Comparison of ENCODE assay signal across 1 cellular context in genomic region chr1:32650752-32651460, GRCh38.
TF ChIP-seq lines count a peak whose summit lies in the region.

TSS of gene RBBP4 (plus strand) at chr1:32651208. CDS start at chr1:32651307, 99 bp downstream.

TF ChIP-seq in HepG2, 621 proteins besides CTCF, POLR2A, EP300 and RAD21 (continued from another document and continues in another):
- TF ChIP-seq ZFY (CRISPR knock-in tag; IDR thresholded peaks at IDR 0.05) (peak; percentile 97), NBN (conservative IDR thresholded peaks at IDR 0.05) (no peak), ZNF274 (CRISPR knock-in tag; IDR thresholded peaks at IDR 0.05) (peak; percentile 92), ZNF275 (CRISPR knock-in tag; IDR thresholded peaks at IDR 0.05; ENCODE audit: borderline replicate concordance) (peak; percentile 94), ZSCAN20 (CRISPR knock-in tag; IDR thresholded peaks at IDR 0.05; ENCODE audit: borderline replicate concordance) (peak; percentile 90; the same call in 1 of the 2 replicates), NR2F2 (IDR thresholded peaks at IDR 0.05; ENCODE audit: borderline replicate concordance, low read depth) (no peak), NFYC (CRISPR knock-in tag; IDR thresholded peaks at IDR 0.05) (peak; percentile 95), ZNF207 (IDR thresholded peaks at IDR 0.05; ENCODE audit: borderline replicate concordance) (no peak), KAT8 (CRISPR knock-in tag; IDR thresholded peaks at IDR 0.05) (peak; percentile 48; the same call in 1 of the 2 replicates), ZFP36L2 (CRISPR knock-in tag; IDR thresholded peaks at IDR 0.05) (no peak), HMG20A (CRISPR knock-in tag; IDR thresholded peaks at IDR 0.05; ENCODE audit: borderline replicate concordance) (no peak), ZNF713 (CRISPR knock-in tag; IDR thresholded peaks at IDR 0.05) (no peak), ZBTB44 (CRISPR knock-in tag; IDR thresholded peaks at IDR 0.05) (no peak), SRSF1 (optimal IDR thresholded peaks at IDR 0.05; ENCODE audit: low read depth, low read length) (no peak), SNAI1 (CRISPR knock-in tag; IDR thresholded peaks at IDR 0.05; ENCODE audit: borderline replicate concordance) (peak; percentile 93), HNRNPL (IDR thresholded peaks at IDR 0.05; ENCODE audit: low read depth, low read length) (0 out of 2 replicates have a peak, but pooled peaks have one; percentile 60), JUNB (CRISPR knock-in tag; IDR thresholded peaks at IDR 0.05; ENCODE audit: borderline replicate concordance) (0 out of 2 replicates have a peak, but pooled peaks have one; percentile 57), DR1 (CRISPR knock-in tag; IDR thresholded peaks at IDR 0.05) (peak; percentile 75; the same call in 1 of the 2 replicates), ZNF263 (CRISPR knock-in tag; IDR thresholded peaks at IDR 0.05) (no peak), ZNF121 (CRISPR knock-in tag; IDR thresholded peaks at IDR 0.05) (no peak), ZBTB42 (CRISPR knock-in tag; IDR thresholded peaks at IDR 0.05) (0 out of 2 replicates have a peak, but pooled peaks have one; percentile 19), ZNF589 (CRISPR knock-in tag; conservative IDR thresholded peaks at IDR 0.05) (peak; percentile 86; the same call in 1 of the 2 replicates), KLF6 (CRISPR knock-in tag; IDR thresholded peaks at IDR 0.05) (peak; percentile 66; the same call in 1 of the 2 replicates), STAT5B (CRISPR knock-in tag; IDR thresholded peaks at IDR 0.05) (no peak), KLF11 (CRISPR knock-in tag; IDR thresholded peaks at IDR 0.05) (no peak; the same call in 1 of the 2 replicates), ZNF747 (CRISPR knock-in tag; IDR thresholded peaks at IDR 0.05; ENCODE audit: borderline replicate concordance) (no peak), CREB1 (IDR thresholded peaks at IDR 0.05) (peak; percentile 72), CREB1 (CRISPR knock-in tag; IDR thresholded peaks at IDR 0.05) (peak; percentile 59), NAIF1 (CRISPR knock-in tag; IDR thresholded peaks at IDR 0.05; ENCODE audit: borderline replicate concordance) (peak; percentile 77; the same call in 1 of the 2 replicates), FOXA1 (IDR thresholded peaks at IDR 0.05) (no peak), FOXA1 (CRISPR knock-in tag; IDR thresholded peaks at IDR 0.05) (no peak), HIVEP1 (CRISPR knock-in tag; IDR thresholded peaks at IDR 0.05) (peak; percentile 94), CHD4 (IDR thresholded peaks at IDR 0.05; ENCODE audit: borderline replicate concordance, low read length) (peak; percentile 81; the same call in 1 of the 2 replicates), ZNF7 (CRISPR knock-in tag; IDR thresholded peaks at IDR 0.05) (no peak), ZNF883 (CRISPR knock-in tag; IDR thresholded peaks at IDR 0.05; ENCODE audit: not compliant biosample characterization) (peak; percentile 93), ZNF616 (CRISPR knock-in tag; IDR thresholded peaks at IDR 0.05; ENCODE audit: low read depth) (peak; percentile 93), ZNF451 (CRISPR knock-in tag; IDR thresholded peaks at IDR 0.05) (no peak; the same call in none of the 2 replicates), YEATS4 (CRISPR knock-in tag; IDR thresholded peaks at IDR 0.05; ENCODE audit: borderline replicate concordance) (peak; percentile 91), ZSCAN12 (CRISPR knock-in tag; IDR thresholded peaks at IDR 0.05) (peak; percentile 59), MEF2D (CRISPR knock-in tag; IDR thresholded peaks at IDR 0.05) (peak; percentile 66)
- TF ChIP-seq, protein P1, sequence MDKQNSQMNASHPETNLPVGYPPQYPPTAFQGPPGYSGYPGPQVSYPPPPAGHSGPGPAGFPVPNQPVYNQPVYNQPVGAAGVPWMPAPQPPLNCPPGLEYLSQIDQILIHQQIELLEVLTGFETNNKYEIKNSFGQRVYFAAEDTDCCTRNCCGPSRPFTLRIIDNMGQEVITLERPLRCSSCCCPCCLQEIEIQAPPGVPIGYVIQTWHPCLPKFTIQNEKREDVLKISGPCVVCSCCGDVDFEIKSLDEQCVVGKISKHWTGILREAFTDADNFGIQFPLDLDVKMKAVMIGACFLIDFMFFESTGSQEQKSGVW (CRISPR knock-in tag; IDR thresholded peaks at IDR 0.05; ENCODE audit: borderline replicate concordance), result peak; percentile 92
- TF ChIP-seq, protein P2, sequence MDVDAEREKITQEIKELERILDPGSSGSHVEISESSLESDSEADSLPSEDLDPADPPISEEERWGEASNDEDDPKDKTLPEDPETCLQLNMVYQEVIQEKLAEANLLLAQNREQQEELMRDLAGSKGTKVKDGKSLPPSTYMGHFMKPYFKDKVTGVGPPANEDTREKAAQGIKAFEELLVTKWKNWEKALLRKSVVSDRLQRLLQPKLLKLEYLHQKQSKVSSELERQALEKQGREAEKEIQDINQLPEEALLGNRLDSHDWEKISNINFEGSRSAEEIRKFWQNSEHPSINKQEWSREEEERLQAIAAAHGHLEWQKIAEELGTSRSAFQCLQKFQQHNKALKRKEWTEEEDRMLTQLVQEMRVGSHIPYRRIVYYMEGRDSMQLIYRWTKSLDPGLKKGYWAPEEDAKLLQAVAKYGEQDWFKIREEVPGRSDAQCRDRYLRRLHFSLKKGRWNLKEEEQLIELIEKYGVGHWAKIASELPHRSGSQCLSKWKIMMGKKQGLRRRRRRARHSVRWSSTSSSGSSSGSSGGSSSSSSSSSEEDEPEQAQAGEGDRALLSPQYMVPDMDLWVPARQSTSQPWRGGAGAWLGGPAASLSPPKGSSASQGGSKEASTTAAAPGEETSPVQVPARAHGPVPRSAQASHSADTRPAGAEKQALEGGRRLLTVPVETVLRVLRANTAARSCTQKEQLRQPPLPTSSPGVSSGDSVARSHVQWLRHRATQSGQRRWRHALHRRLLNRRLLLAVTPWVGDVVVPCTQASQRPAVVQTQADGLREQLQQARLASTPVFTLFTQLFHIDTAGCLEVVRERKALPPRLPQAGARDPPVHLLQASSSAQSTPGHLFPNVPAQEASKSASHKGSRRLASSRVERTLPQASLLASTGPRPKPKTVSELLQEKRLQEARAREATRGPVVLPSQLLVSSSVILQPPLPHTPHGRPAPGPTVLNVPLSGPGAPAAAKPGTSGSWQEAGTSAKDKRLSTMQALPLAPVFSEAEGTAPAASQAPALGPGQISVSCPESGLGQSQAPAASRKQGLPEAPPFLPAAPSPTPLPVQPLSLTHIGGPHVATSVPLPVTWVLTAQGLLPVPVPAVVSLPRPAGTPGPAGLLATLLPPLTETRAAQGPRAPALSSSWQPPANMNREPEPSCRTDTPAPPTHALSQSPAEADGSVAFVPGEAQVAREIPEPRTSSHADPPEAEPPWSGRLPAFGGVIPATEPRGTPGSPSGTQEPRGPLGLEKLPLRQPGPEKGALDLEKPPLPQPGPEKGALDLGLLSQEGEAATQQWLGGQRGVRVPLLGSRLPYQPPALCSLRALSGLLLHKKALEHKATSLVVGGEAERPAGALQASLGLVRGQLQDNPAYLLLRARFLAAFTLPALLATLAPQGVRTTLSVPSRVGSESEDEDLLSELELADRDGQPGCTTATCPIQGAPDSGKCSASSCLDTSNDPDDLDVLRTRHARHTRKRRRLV (CRISPR knock-in tag; IDR thresholded peaks at IDR 0.05), result peak; percentile 61; the same call in 1 of the 2 replicates
- TF ChIP-seq, protein P3, sequence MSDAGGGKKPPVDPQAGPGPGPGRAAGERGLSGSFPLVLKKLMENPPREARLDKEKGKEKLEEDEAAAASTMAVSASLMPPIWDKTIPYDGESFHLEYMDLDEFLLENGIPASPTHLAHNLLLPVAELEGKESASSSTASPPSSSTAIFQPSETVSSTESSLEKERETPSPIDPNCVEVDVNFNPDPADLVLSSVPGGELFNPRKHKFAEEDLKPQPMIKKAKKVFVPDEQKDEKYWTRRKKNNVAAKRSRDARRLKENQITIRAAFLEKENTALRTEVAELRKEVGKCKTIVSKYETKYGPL (CRISPR knock-in tag; IDR thresholded peaks at IDR 0.05), result no peak
- TF ChIP-seq, protein P4, sequence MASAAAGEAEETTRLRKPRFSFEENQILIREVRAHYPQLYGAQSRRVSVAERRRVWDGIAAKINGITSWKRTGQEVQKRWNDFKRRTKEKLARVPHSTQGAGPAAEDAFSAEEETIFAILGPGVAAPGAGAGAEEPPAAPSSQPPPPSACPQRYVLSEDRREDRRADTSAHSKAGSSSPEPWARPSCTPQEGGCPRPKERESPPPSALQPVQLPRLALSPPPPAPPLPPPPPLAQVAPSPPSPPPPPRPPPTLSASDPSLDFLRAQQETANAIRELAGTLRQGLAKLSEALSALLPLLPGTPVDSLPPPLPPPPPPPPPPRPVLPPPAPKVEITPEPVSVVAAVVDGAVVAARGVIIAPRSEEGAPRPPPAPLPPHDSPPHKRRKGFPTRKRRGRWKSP (CRISPR knock-in tag; IDR thresholded peaks at IDR 0.05), result peak; percentile 98
- TF ChIP-seq, protein P5, sequence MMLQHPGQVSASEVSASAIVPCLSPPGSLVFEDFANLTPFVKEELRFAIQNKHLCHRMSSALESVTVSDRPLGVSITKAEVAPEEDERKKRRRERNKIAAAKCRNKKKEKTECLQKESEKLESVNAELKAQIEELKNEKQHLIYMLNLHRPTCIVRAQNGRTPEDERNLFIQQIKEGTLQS (CRISPR knock-in tag; IDR thresholded peaks at IDR 0.05), result 0 out of 2 replicates have a peak, but pooled peaks have one; percentile 47
- TF ChIP-seq, protein P6, sequence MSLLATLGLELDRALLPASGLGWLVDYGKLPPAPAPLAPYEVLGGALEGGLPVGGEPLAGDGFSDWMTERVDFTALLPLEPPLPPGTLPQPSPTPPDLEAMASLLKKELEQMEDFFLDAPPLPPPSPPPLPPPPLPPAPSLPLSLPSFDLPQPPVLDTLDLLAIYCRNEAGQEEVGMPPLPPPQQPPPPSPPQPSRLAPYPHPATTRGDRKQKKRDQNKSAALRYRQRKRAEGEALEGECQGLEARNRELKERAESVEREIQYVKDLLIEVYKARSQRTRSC (CRISPR knock-in tag; IDR thresholded peaks at IDR 0.05; ENCODE audit: low read depth), result peak; percentile 90; the same call in 1 of the 2 replicates
